Comparison of ENCODE assay signal across 24 cellular contexts in the genomic region with DNA sequence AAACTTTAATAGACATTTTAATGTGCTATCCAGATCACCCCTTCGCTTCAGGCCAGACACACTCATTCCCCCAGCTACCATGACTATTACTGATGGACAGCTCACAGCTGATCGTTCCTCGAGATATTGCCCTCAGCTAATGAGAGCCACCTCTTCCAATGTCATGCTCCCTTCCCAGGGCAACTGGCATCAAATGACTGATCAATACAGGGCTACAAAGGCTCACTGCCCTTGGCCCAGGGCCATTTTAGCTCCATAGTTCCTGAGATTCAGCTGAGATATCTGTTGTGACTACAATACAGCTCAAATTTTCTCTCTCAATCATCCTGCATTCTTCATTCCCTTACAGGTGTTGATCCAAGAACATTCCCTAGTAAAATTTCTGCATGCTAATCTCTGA.
"Had no signal": no experiment of that assay in that cellular context is flagged by ENCODE, and none has a peak within 500 bp of the region (broad histone marks: within the 10 kb centered on the region; RNA-seq: fewer than 3 reads in every experiment).

No MANE protein-coding gene starts in this region.

- H3K4me2 ChIP-seq: hepatocyte had no signal

- H3K4me1 Mint-ChIP-seq: immature natural killer cell, memory B cell, naive B cell had no signal

- H3K9me3 ChIP-seq: esophagus muscularis mucosa, gastroesophageal sphincter, left lung, lower lobe of right lung had no signal

- FAIRE-seq: endothelial cell of umbilical vein, frontal cortex, kidney had no signal

- H3K4me1 ChIP-seq: foreskin keratinocyte, gastroesophageal sphincter, heart left ventricle, left lung, lower lobe of right lung had no signal

- ATAC-seq: foreskin keratinocyte, gastroesophageal sphincter, heart left ventricle, left colon, left lung, lower lobe of right lung had no signal

- H2AFZ ChIP-seq: hepatocyte had no signal

- H3K27me3 ChIP-seq: dorsolateral prefrontal cortex, esophagus muscularis mucosa, foreskin keratinocyte, gastroesophageal sphincter, heart left ventricle, hepatocyte, left lung had no signal

- H3K27ac ChIP-seq: coronary artery, dorsolateral prefrontal cortex, esophagus muscularis mucosa, foreskin keratinocyte, gastroesophageal sphincter, heart left ventricle, hepatocyte, left lung, lower lobe of right lung had no signal

- H3K36me3 ChIP-seq: esophagus muscularis mucosa, gastroesophageal sphincter, heart left ventricle, left lung, lower lobe of right lung had no signal

- H3K36me3 Mint-ChIP-seq: immature natural killer cell, memory B cell, naive B cell had no signal

- H3K9me3 Mint-ChIP-seq: memory B cell had no signal

- H3K4me3 ChIP-seq: coronary artery, dorsolateral prefrontal cortex, esophagus muscularis mucosa, gastroesophageal sphincter, heart left ventricle, hepatocyte, left lung, lower lobe of right lung had no signal

- DNase-seq: dermis blood vessel endothelial cell; dorsolateral prefrontal cortex; effector CD4-positive, alpha-beta T cell; effector memory CD4-positive, alpha-beta T cell; foreskin keratinocyte; heart left ventricle; hypothalamus; immature natural killer cell; islet precursor cell; kidney; kidney glomerular epithelial cell; left colon; left lung; lower lobe of right lung; mesendoderm; midbrain; naive B cell had no signal

- H3K4me3 Mint-ChIP-seq: immature natural killer cell, memory B cell, naive B cell had no signal

- H3K27ac Mint-ChIP-seq: immature natural killer cell, memory B cell, naive B cell had no signal

- H3K79me2 ChIP-seq: hepatocyte had no signal
